Comparison of ENCODE assay signal across 15 cellular contexts in the genomic region with DNA sequence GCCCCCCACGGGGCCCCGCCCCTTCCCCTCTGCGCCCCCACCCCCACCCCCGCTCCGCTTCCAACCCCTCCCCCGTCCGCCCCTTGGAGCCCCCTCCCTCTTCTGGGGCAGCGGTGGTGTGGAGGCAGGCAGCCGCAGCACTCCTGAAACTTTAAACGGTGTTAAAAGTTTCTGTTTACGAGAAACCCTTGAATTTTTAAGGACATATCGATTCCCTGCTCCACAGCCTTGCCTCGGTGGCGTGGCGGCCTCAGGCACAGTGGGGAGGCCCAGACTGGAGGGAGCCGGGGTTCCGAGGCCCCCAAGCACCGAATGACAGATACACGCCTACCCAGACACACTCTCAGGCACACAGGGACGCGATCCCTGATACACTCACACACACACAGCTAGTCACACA. TPM values are rescaled to one million over a fixed set of nuclear protein-coding genes. Genes with fewer than 3 reads are reported as not detected.
A peak's percentile ranks its signal among the peaks of the same experiment; 100 is the strongest.
DNase-seq lines count a peak whose midpoint lies in the region; ATAC-seq and TF ChIP-seq lines count a peak whose summit lies in the region.
"Had no signal": no experiment of that assay in that cellular context is flagged by ENCODE, and none has a peak within 500 bp of the region (broad histone marks: within the 10 kb centered on the region; RNA-seq: fewer than 3 reads in every experiment).

No MANE protein-coding gene starts in this region.

- peak; percentile 11 for DNase-seq in Right ventricle myocardium inferior (ENCODE audit: missing footprints)
- no peak for DNase-seq in Right ventricle myocardium superior
- no peak for DNase-seq in chondrocyte (ENCODE audit: low spot score)
- no peak for DNase-seq in NCI-H1417 (lab: John Stamatoyannopoulos, UW)
- DNase-seq: 8988T; AML-193; Calu3; CD4-positive, alpha-beta T cell; DMS 273 treated with DMSO at 0.1 percent for 48 hours had no signal

- intact Hi-C loops in Right ventricle myocardium inferior (cut with DNase I) (no loop called here), Right ventricle myocardium superior (cut with DNase I) (loop anchor here (5.0 kb wide), 2 partner anchors 37 to 67 kb away; no protein-coding TSS in a partner anchor)

- H3K36me3 Mint-ChIP-seq in brain (no peaks in the 10 kb centered on the region), nephron (ENCODE audit: low read depth) (no peaks in the 10 kb centered on the region), chondrocyte (ENCODE audit: low read depth) (no peaks in the 10 kb centered on the region)

- TF ChIP-seq CTCF in brain (conservative IDR thresholded peaks at IDR 0.05) (no peak), nephron (IDR thresholded peaks at IDR 0.05; ENCODE audit: unreplicated experiment in 3 of 3) (no peak), chondrocyte (IDR thresholded peaks at IDR 0.05) (no peak)

- H3K4me3 Mint-ChIP-seq in brain (peak overlapping the region in 1 of 5 experiments; percentile 20), nephron (peak overlapping the region in 1 of 3 experiments; percentile 53), chondrocyte (ENCODE audit: unreplicated experiment) (no peak overlapping the region)
- H3K4me3 Mint-ChIP-seq: CD4-positive, alpha-beta T cell had no signal

- H3K4me1 Mint-ChIP-seq in brain: peaks cover 11% of the 10 kb centered on the region
- H3K4me1 Mint-ChIP-seq in nephron: peaks cover 23% of the 10 kb centered on the region
- H3K4me1 Mint-ChIP-seq in chondrocyte (ENCODE audit: low read depth): peaks cover 7% of the 10 kb centered on the region

- H3K27me3 Mint-ChIP-seq in brain (peaks cover 47% of the 10 kb centered on the region), nephron (ENCODE audit: low read depth) (peaks cover 68% of the 10 kb centered on the region), chondrocyte (ENCODE audit: low read depth) (no peaks in the 10 kb centered on the region)

- peaks cover 0 to 13% (median 2%) of the 10 kb centered on the region in 5 experiments for H3K9me3 Mint-ChIP-seq in brain
- peaks cover 2% of the 10 kb centered on the region for H3K9me3 Mint-ChIP-seq in nephron
- H3K9me3 Mint-ChIP-seq in chondrocyte (ENCODE audit: low read depth): no peaks in the 10 kb centered on the region
- H3K9me3 Mint-ChIP-seq: CD4-positive, alpha-beta T cell had no signal

- peak overlapping the region in 4 of 5 experiments; percentile 20 to 68 (median 34) for H3K27ac Mint-ChIP-seq in brain
- H3K27ac Mint-ChIP-seq in nephron: peak overlapping the region in 2 of 3 experiments; percentile 23 to 32
- H3K27ac Mint-ChIP-seq in chondrocyte (ENCODE audit: unreplicated experiment): no peak overlapping the region
- H3K27ac Mint-ChIP-seq: CD4-positive, alpha-beta T cell had no signal

- no peak for ATAC-seq in Right ventricle myocardium inferior
- no peak for ATAC-seq in Right ventricle myocardium superior (ENCODE audit: poor library complexity)
- ATAC-seq in GM18498 (IDR thresholded peaks at IDR 0.05; ENCODE audit: unreplicated experiment): no peak

RNA-seq across cellular contexts. Expression of gene NFIX, which starts 4.8 kb away (rescaled TPM):
- 159 TPM for total RNA-seq in Right ventricle myocardium inferior
- 160 TPM for total RNA-seq in Right ventricle myocardium superior
- polyA plus RNA-seq in brain (ENCODE audit: insufficient read depth, low read depth, low replicate concordance): 239 TPM
- total RNA-seq in chondrocyte: 95.4 to 117 TPM (median 98.9 TPM) in 3 replicates

RNA-seq across cellular contexts. Expression of gene DAND5, which starts 21.1 kb away (rescaled TPM):
- total RNA-seq in Right ventricle myocardium inferior: 9.9 TPM
- 9.1 TPM for total RNA-seq in Right ventricle myocardium superior
- polyA plus RNA-seq in brain (ENCODE audit: insufficient read depth, low read depth, low replicate concordance): 0.56 TPM
- 0.36 to 0.57 TPM (median 0.41 TPM) in 3 replicates for total RNA-seq in chondrocyte
- total RNA-seq: CD4-positive, alpha-beta T cell; Daoy; H7; HT-29 had no signal

RNA-seq across cellular contexts. Expression of gene GADD45GIP1, which starts 33.4 kb away (rescaled TPM):
- total RNA-seq in Right ventricle myocardium inferior: 33.7 TPM
- 31.1 TPM for total RNA-seq in Right ventricle myocardium superior
- 73.8 TPM for polyA plus RNA-seq in brain (ENCODE audit: insufficient read depth, low read depth, low replicate concordance)
- total RNA-seq in chondrocyte: 28.8 to 31.3 TPM (median 29.1 TPM) in 3 replicates

RNA-seq across cellular contexts. Expression of gene RAD23A, which starts 44.8 kb away (rescaled TPM):
- total RNA-seq in Right ventricle myocardium inferior (171 TPM), Right ventricle myocardium superior (174 TPM), chondrocyte (71.6 to 94.9 TPM (median 72.4 TPM) in 3 replicates)
- polyA plus RNA-seq in brain (ENCODE audit: insufficient read depth, low read depth, low replicate concordance): 343 TPM

RNA-seq across cellular contexts. Expression of gene CALR, which starts 52.0 kb away (rescaled TPM):
- total RNA-seq in Right ventricle myocardium inferior: 496 TPM
- 378 TPM for total RNA-seq in Right ventricle myocardium superior
- polyA plus RNA-seq in brain (ENCODE audit: insufficient read depth, low read depth, low replicate concordance): 637 TPM
- 1,165 to 1,556 TPM (median 1,179 TPM) in 3 replicates for total RNA-seq in chondrocyte
